25 cellular contexts compared by ENCODE assay signal in genomic region chr18:9123520-9123919, GRCh38. TPM values are rescaled to one million over a fixed set of nuclear protein-coding genes. Genes with fewer than 3 reads are reported as not detected.
DNase-seq lines count a peak whose midpoint lies in the region; ATAC-seq and TF ChIP-seq lines count a peak whose summit lies in the region.
"Had no signal": no experiment of that assay in that cellular context is flagged by ENCODE, and none has a peak within 500 bp of the region (broad histone marks: within the 10 kb centered on the region; RNA-seq: fewer than 3 reads in every experiment).

No MANE protein-coding gene starts in this region.

- H3K9me3 ChIP-seq in psoas muscle (no peaks in the 10 kb centered on the region), heart left ventricle (no peaks in the 10 kb centered on the region)
- H3K9me3 ChIP-seq: A549, esophagus squamous epithelium, neutrophil, SJSA1 had no signal

- H3K36me3 Mint-ChIP-seq in activated T-cell treated with anti-CD3 and anti-CD28 coated beads, Interleukin-2, amount 50 U/mL, for 24 hours (ENCODE audit: low read depth): peaks cover 94% of the 10 kb centered on the region
- H3K36me3 Mint-ChIP-seq in activated CD4-positive, alpha-beta memory T cell treated with anti-CD3 and anti-CD28 coated beads, Interleukin-2, amount 10 ng/mL, durations not matched to agents 7 days and 5 days (ENCODE audit: low read depth): peaks cover 83% of the 10 kb centered on the region

- TF ChIP-seq POLR2A in heart left ventricle (IDR thresholded peaks at IDR 0.05): no peak

- TF ChIP-seq CTCF in psoas muscle (IDR thresholded peaks at IDR 0.05) (no peak), heart left ventricle (IDR thresholded peaks at IDR 0.05) (no peak)

- H3K27me3 ChIP-seq in psoas muscle (ENCODE audit: insufficient read depth in 3 of 3, low read length in 2 of 3) (no peaks in the 10 kb centered on the region), heart left ventricle (no peaks in the 10 kb centered on the region)
- H3K27me3 ChIP-seq: esophagus squamous epithelium, neutrophil, SJSA1 had no signal

- H3K4me3 Mint-ChIP-seq in activated T-cell treated with anti-CD3 and anti-CD28 coated beads, Interleukin-2, amount 50 U/mL, for 24 hours: no peak overlapping the region
- H3K4me3 Mint-ChIP-seq in activated CD4-positive, alpha-beta memory T cell treated with anti-CD3 and anti-CD28 coated beads, Interleukin-2, amount 10 ng/mL, durations not matched to agents 7 days and 5 days: no peak overlapping the region
- H3K4me3 Mint-ChIP-seq: activated CD8-positive, alpha-beta memory T cell treated with anti-CD3 and anti-CD28 coated beads, Interleukin-2, amount 10 ng/mL, durations not matched to agents 7 days and 5 days had no signal

- DNase-seq in activated T-cell treated with anti-CD3 and anti-CD28 coated beads, Interleukin-2, amount 50 U/mL, for 24 hours: no peak
- no peak for DNase-seq in activated T-cell treated with anti-CD3 and anti-CD28 coated beads, Interleukin-2, amount 50 U/mL, for 48 hours
- DNase-seq in EL (peak; percentile 37), psoas muscle (no peak), kidney tubule cell (ENCODE audit: low spot score) (no peak), cortex of kidney (lab: John Stamatoyannopoulos, UW) (no peak), heart left ventricle (no peak)
- no peak for DNase-seq in activated CD4-positive, alpha-beta memory T cell treated with anti-CD3 and anti-CD28 coated beads, Interleukin-2, amount 10 ng/mL, durations not matched to agents 7 days and 5 days
- DNase-seq: activated CD8-positive, alpha-beta memory T cell treated with anti-CD3 and anti-CD28 coated beads, Interleukin-2, amount 10 ng/mL, durations not matched to agents 7 days and 5 days; AML-193; central memory CD4-positive, alpha-beta T cell; dermis blood vessel endothelial cell; esophagus squamous epithelium; foreskin melanocyte; hippocampal formation; left colon; mammary epithelial cell; NCI-H2029; NCI-H2227 treated with DMSO at 0.1 percent for 48 hours; NCI-H69; stimulated activated naive CD8-positive, alpha-beta T cell treated with anti-CD3 and anti-CD28 coated beads, Interleukin-15, amount 100 ng/mL, for 72 hours; T-cell had no signal

- no peak for ATAC-seq in psoas muscle
- ATAC-seq in heart left ventricle: no peak
- ATAC-seq: A549; activated CD8-positive, alpha-beta memory T cell treated with anti-CD3 and anti-CD28 coated beads, Interleukin-2, amount 10 ng/mL, durations not matched to agents 7 days and 5 days; left colon; stimulated activated naive CD8-positive, alpha-beta T cell treated with anti-CD3 and anti-CD28 coated beads, Interleukin-15, amount 100 ng/mL, for 72 hours; T-cell had no signal

- H3K9me3 Mint-ChIP-seq in activated T-cell treated with anti-CD3 and anti-CD28 coated beads, Interleukin-2, amount 50 U/mL, for 24 hours: no peaks in the 10 kb centered on the region
- no peaks in the 10 kb centered on the region for H3K9me3 Mint-ChIP-seq in activated CD4-positive, alpha-beta memory T cell treated with anti-CD3 and anti-CD28 coated beads, Interleukin-2, amount 10 ng/mL, durations not matched to agents 7 days and 5 days
- H3K9me3 Mint-ChIP-seq: stimulated activated naive CD8-positive, alpha-beta T cell treated with anti-CD3 and anti-CD28 coated beads, Interleukin-15, amount 100 ng/mL, for 72 hours; T-cell had no signal

- POLR2A ChIA-PET in activated CD4-positive, alpha-beta memory T cell treated with anti-CD3 and anti-CD28 coated beads, Interleukin-2, amount 10 ng/mL, durations not matched to agents 7 days and 5 days (lab: Charles Lee): interaction anchor here (0.9 to 4.0 kb wide), 5 partner anchors 9 to 41 kb away, joined by 3 to 76 read pairs (median 5); partner anchors contain the start of gene ANKRD12

- peaks cover 70% of the 10 kb centered on the region for H3K4me1 Mint-ChIP-seq in activated T-cell treated with anti-CD3 and anti-CD28 coated beads, Interleukin-2, amount 50 U/mL, for 24 hours (ENCODE audit: low read depth)
- H3K4me1 Mint-ChIP-seq in activated CD4-positive, alpha-beta memory T cell treated with anti-CD3 and anti-CD28 coated beads, Interleukin-2, amount 10 ng/mL, durations not matched to agents 7 days and 5 days: peaks cover 52% of the 10 kb centered on the region

- peak overlapping the region; percentile 53 for H3K27ac Mint-ChIP-seq in activated T-cell treated with anti-CD3 and anti-CD28 coated beads, Interleukin-2, amount 50 U/mL, for 24 hours
- H3K27ac Mint-ChIP-seq in activated CD4-positive, alpha-beta memory T cell treated with anti-CD3 and anti-CD28 coated beads, Interleukin-2, amount 10 ng/mL, durations not matched to agents 7 days and 5 days: peak overlapping the region; percentile 26
- H3K27ac Mint-ChIP-seq: activated CD8-positive, alpha-beta memory T cell treated with anti-CD3 and anti-CD28 coated beads, Interleukin-2, amount 10 ng/mL, durations not matched to agents 7 days and 5 days had no signal

- no peak overlapping the region for H3K4me3 ChIP-seq in psoas muscle
- H3K4me3 ChIP-seq in heart left ventricle: no peak overlapping the region
- H3K4me3 ChIP-seq: A549, esophagus squamous epithelium, SJSA1 had no signal

- CTCF ChIA-PET in activated CD4-positive, alpha-beta memory T cell treated with anti-CD3 and anti-CD28 coated beads, Interleukin-2, amount 10 ng/mL, durations not matched to agents 7 days and 5 days (lab: Charles Lee): interaction anchor here (1.6 kb wide), 1 partner anchor 50 kb away, joined by 4 read pairs; no protein-coding TSS in a partner anchor

- H3K4me1 ChIP-seq in psoas muscle (peaks cover 66% of the 10 kb centered on the region), heart left ventricle (peaks cover 4 to 75% (median 46%) of the 10 kb centered on the region in 12 donors)

- peaks cover 0 to 59% of the 10 kb centered on the region in 2 donors for H3K36me3 ChIP-seq in psoas muscle (ENCODE audit: insufficient read depth in 1 of 2, low read depth in 1 of 2)
- peaks cover 0 to 97% (median 83%) of the 10 kb centered on the region in 9 donors for H3K36me3 ChIP-seq in heart left ventricle

- no peaks in the 10 kb centered on the region for H3K27me3 Mint-ChIP-seq in activated T-cell treated with anti-CD3 and anti-CD28 coated beads, Interleukin-2, amount 50 U/mL, for 24 hours
- no peaks in the 10 kb centered on the region for H3K27me3 Mint-ChIP-seq in activated CD4-positive, alpha-beta memory T cell treated with anti-CD3 and anti-CD28 coated beads, Interleukin-2, amount 10 ng/mL, durations not matched to agents 7 days and 5 days
- H3K27me3 Mint-ChIP-seq: activated CD8-positive, alpha-beta memory T cell treated with anti-CD3 and anti-CD28 coated beads, Interleukin-2, amount 10 ng/mL, durations not matched to agents 7 days and 5 days; stimulated activated naive CD8-positive, alpha-beta T cell treated with anti-CD3 and anti-CD28 coated beads, Interleukin-15, amount 100 ng/mL, for 72 hours; T-cell had no signal

- H3K27ac ChIP-seq in psoas muscle (peak overlapping the region; percentile 88), heart left ventricle (no peak overlapping the region)
- H3K27ac ChIP-seq: A549, neutrophil, SJSA1 had no signal

- intact Hi-C loops in psoas muscle (cut with DNase I): no loop called here
- intact Hi-C loops in heart left ventricle (cut with DNase I): no loop called here

- WGBS in psoas muscle, 3 donors: 95 to 98% (median 96%) methylated on average over 2 of the region's 2 CpGs
- whole genome bisulfite sequencing in heart left ventricle, 4 donors: 91 to 99% (median 97%) methylated on average over 2 of the region's 2 CpGs

RNA-seq across cellular contexts. Expression of gene ANKRD12, which starts 13.1 kb away (rescaled TPM):
- 100 to 1,000 TPM; 103 to 111 TPM for total RNA-seq in activated CD4-positive, alpha-beta memory T cell treated with anti-CD3 and anti-CD28 coated beads, Interleukin-2, amount 10 ng/mL, durations not matched to agents 7 days and 5 days
- total RNA-seq in psoas muscle (10 to 100 TPM; 36.7 to 49.0 (median 44.4) TPM), heart left ventricle (10 to 100 TPM; 18.6 to 70.9 (median 53.8) TPM)
- polyA plus RNA-seq in psoas muscle (10 to 100 TPM in 1 of 3 donors, 1 to 10 TPM in 2; 5.7 to 12.0 (median 5.9) TPM), heart left ventricle (10 to 100 TPM in 1 of 2 donors, 1 to 10 TPM in 1; 7.7 to 20.9 TPM)

RNA-seq across cellular contexts. Expression of gene NDUFV2, which starts 21.0 kb away (rescaled TPM):
- 100 to 1,000 TPM; 288 to 295 TPM for total RNA-seq in activated CD4-positive, alpha-beta memory T cell treated with anti-CD3 and anti-CD28 coated beads, Interleukin-2, amount 10 ng/mL, durations not matched to agents 7 days and 5 days
- total RNA-seq in psoas muscle: 100 to 1,000 TPM; 312 to 467 (median 328) TPM
- 100 to 1,000 TPM; 451 to 565 (median 547) TPM for polyA plus RNA-seq in psoas muscle
- 100 to 1,000 TPM; 236 to 469 (median 407) TPM for total RNA-seq in heart left ventricle
- 1,000 to 10,000 TPM in 1 of 2 donors, 100 to 1,000 TPM in 1; 478 to 1,311 TPM for polyA plus RNA-seq in heart left ventricle
